ENCODE assay signal across 28 cellular contexts in genomic region chr5:113259034-113259433, GRCh38.
"Had no signal": no experiment of that assay in that cellular context is flagged by ENCODE, and none has a peak within 500 bp of the region (broad histone marks: within the 10 kb centered on the region; RNA-seq: fewer than 3 reads in every experiment).

No MANE protein-coding gene starts in this region.

- H3K27me3 Mint-ChIP-seq: progenitor cell of endocrine pancreas had no signal

- H3K4me1 ChIP-seq: testis, transverse colon had no signal

- H3K36me3 Mint-ChIP-seq: immature natural killer cell; mesothelial cell of epicardium; naive B cell; natural killer cell; neural progenitor cell; stimulated activated memory B cell treated with anti-CD40 and anti-IgM and Interleukin-4, amounts not matched to agents 10 μg/mL and 1 μg/mL and 100 μg/mL, for 72 hours had no signal

- H3K9me3 ChIP-seq: left ventricle myocardium inferior, neutrophil, right atrium auricular region, right lobe of liver, stomach, testis, thyroid gland, transverse colon, upper lobe of left lung had no signal

- H3K27me3 ChIP-seq: neural progenitor cell, right atrium auricular region, right lobe of liver, stomach, testis, thyroid gland, transverse colon, upper lobe of left lung had no signal

- H3K36me3 ChIP-seq: left ventricle myocardium inferior, neural progenitor cell, neutrophil, right atrium auricular region, right lobe of liver, stomach, thyroid gland, transverse colon, upper lobe of left lung had no signal

- DNase-seq: hypothalamus; immature natural killer cell; left ventricle myocardium inferior; mesendoderm; naive B cell; natural killer cell; nephron progenitor cell; occipital lobe; right lobe of liver; stimulated activated CD4-positive, alpha-beta T cell treated with anti-CD3 and anti-CD28 coated beads, Interleukin-1b, Interleukin-23, amount 100 ng/mL, for 48 hours; stimulated activated CD4-positive, alpha-beta T cell treated with anti-CD3 and anti-CD28 coated beads, Interleukin-2, amount 100 ng/mL, for 48 hours; stimulated activated CD4-positive, alpha-beta T cell treated with anti-CD3 and anti-CD28 coated beads, Interleukin-4, amount 100 ng/mL, for 4 hours; stimulated activated CD8-positive, alpha-beta memory T cell treated with anti-CD3 and anti-CD28 coated beads, Interleukin-4, amount 100 ng/mL, for 48 hours; stimulated activated naive CD8-positive, alpha-beta T cell treated with anti-CD3 and anti-CD28 coated beads, Interleukin-15, Interleukin-2, amounts not matched to agents 100 U/mL and 50 U/mL, for 24 hours; stomach; testis; thyroid gland; transverse colon; upper lobe of left lung had no signal

- H3K4me3 Mint-ChIP-seq: immature natural killer cell; mesothelial cell of epicardium; naive B cell; natural killer cell; nephron progenitor cell; neural progenitor cell; stimulated activated memory B cell treated with anti-CD40 and anti-IgM and Interleukin-4, amounts not matched to agents 10 μg/mL and 1 μg/mL and 100 μg/mL, for 72 hours had no signal

- H3K27ac ChIP-seq: left ventricle myocardium inferior, neural progenitor cell, neutrophil, right atrium auricular region, right lobe of liver, stomach, testis, thyroid gland, transverse colon, upper lobe of left lung had no signal

- H3K4me1 Mint-ChIP-seq: immature natural killer cell; naive B cell; natural killer cell; stimulated activated memory B cell treated with anti-CD40 and anti-IgM and Interleukin-4, amounts not matched to agents 10 μg/mL and 1 μg/mL and 100 μg/mL, for 72 hours had no signal

- FAIRE-seq: islet of Langerhans had no signal

- ATAC-seq: natural killer cell; right lobe of liver; stimulated activated memory B cell treated with anti-CD40 and anti-IgM and Interleukin-4, amounts not matched to agents 10 μg/mL and 1 μg/mL and 100 μg/mL, for 72 hours; stimulated activated naive CD8-positive, alpha-beta T cell treated with anti-CD3 and anti-CD28 coated beads, Interleukin-15, Interleukin-2, amounts not matched to agents 100 U/mL and 50 U/mL, for 24 hours had no signal

- H3K9me3 Mint-ChIP-seq: immature natural killer cell; mesothelial cell of epicardium; naive B cell; natural killer cell; stimulated activated memory B cell treated with anti-CD40 and anti-IgM and Interleukin-4, amounts not matched to agents 10 μg/mL and 1 μg/mL and 100 μg/mL, for 72 hours had no signal

- H3K4me3 ChIP-seq: left ventricle myocardium inferior, lung, neural progenitor cell, right atrium auricular region, right lobe of liver, smooth muscle cell, stomach, testis, thyroid gland, transverse colon, upper lobe of left lung had no signal

- H3K27ac Mint-ChIP-seq: immature natural killer cell; mesothelial cell of epicardium; naive B cell; natural killer cell; nephron progenitor cell; neural progenitor cell; progenitor cell of endocrine pancreas; stimulated activated memory B cell treated with anti-CD40 and anti-IgM and Interleukin-4, amounts not matched to agents 10 μg/mL and 1 μg/mL and 100 μg/mL, for 72 hours had no signal
